In the genomic region with DNA sequence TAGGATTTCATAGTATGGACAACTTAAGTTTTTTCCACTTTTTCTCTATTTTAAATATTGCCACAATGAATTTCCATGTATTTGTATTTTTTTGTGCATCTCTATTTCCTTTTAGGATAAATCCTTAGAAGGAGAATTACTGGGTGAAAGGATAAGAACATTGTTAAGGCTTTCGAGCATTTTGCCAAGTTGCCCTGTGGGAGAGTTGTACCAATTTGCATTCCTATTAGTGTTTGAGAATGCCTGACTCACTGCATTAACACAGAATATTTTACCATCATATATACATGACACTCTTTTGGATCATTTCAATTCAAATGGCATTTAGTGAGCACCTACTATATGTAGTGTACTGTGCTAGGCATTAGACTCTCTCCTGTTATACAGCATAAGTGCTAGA, we compare ENCODE assay signal across 28 cellular contexts.
A peak's percentile ranks its signal among the peaks of the same experiment; 100 is the strongest.
DNase-seq lines count a peak whose midpoint lies in the region; ATAC-seq and TF ChIP-seq lines count a peak whose summit lies in the region.
"Had no signal": no experiment of that assay in that cellular context is flagged by ENCODE, and none has a peak within 500 bp of the region (broad histone marks: within the 10 kb centered on the region; RNA-seq: fewer than 3 reads in every experiment).

No MANE protein-coding gene starts in this region.

- H3K79me2 ChIP-seq in ACC112 (ENCODE audit: control insufficient read depth, insufficient read depth, low read length, unreplicated experiment), result no peaks in the 10 kb centered on the region

- POLR2A ChIA-PET in HEK293 (lab: Yijun Ruan, JAX), result no interaction called here

- H3K36me3 ChIP-seq in ACC112 (ENCODE audit: insufficient read depth, low read length) (no peaks in the 10 kb centered on the region), HEK293 (ENCODE audit: control insufficient read depth in 2 of 2, insufficient read depth in 1 of 2, low read length in 2 of 2) (no peaks in the 10 kb centered on the region), adipocyte (ENCODE audit: control insufficient read depth, insufficient read depth, low read length, severe bottlenecking) (no peaks in the 10 kb centered on the region)
- no peaks in the 10 kb centered on the region for H3K36me3 ChIP-seq in effector memory CD4-positive, alpha-beta T cell (ENCODE audit: control insufficient read depth, insufficient read depth, low read length)
- H3K36me3 ChIP-seq: left ventricle myocardium inferior, ovary, right atrium auricular region, SJCRH30, spleen, uterus had no signal

- H3K4me3 ChIP-seq in ACC112 (ENCODE audit: low read depth, low read length) (no peak overlapping the region), HEK293 (ENCODE audit: low read depth, low read length) (no peak overlapping the region), adipocyte (ENCODE audit: low read length) (no peak overlapping the region), fibroblast of mammary gland (ENCODE audit: control insufficient read depth, low read depth, low read length) (no peak overlapping the region)
- H3K4me3 ChIP-seq in effector memory CD4-positive, alpha-beta T cell (ENCODE audit: insufficient read depth, low read depth, low read length, poor library complexity, severe bottlenecking), result no peak overlapping the region
- H3K4me3 ChIP-seq: left ventricle myocardium inferior, ovary, right atrium auricular region, SJCRH30, spleen, uterus had no signal

- H3K27ac ChIP-seq in ACC112 (ENCODE audit: low read depth, low read length), result 0 out of 2 replicates have a peak overlapping the region, but pooled peaks have one; percentile 51
- no peak overlapping the region for H3K27ac ChIP-seq in HEK293 (ENCODE audit: extremely low read depth, low read depth, low read length)
- H3K27ac ChIP-seq in effector memory CD4-positive, alpha-beta T cell (ENCODE audit: insufficient read depth, low read length, poor library complexity, severe bottlenecking), result no peak overlapping the region
- H3K27ac ChIP-seq: left ventricle myocardium inferior, ovary, right atrium auricular region, spleen had no signal

- H3K27me3 ChIP-seq in ACC112 (ENCODE audit: insufficient read depth, low read length), result no peaks in the 10 kb centered on the region
- peaks cover 6% of the 10 kb centered on the region for H3K27me3 ChIP-seq in adipocyte (replicated peaks; ENCODE audit: control insufficient read depth, insufficient read depth, low read length)
- no peaks in the 10 kb centered on the region for H3K27me3 ChIP-seq in effector memory CD4-positive, alpha-beta T cell (replicated peaks; ENCODE audit: control insufficient read depth, insufficient read depth, low read length, poor library complexity, severe bottlenecking)
- H3K27me3 ChIP-seq: ovary, right atrium auricular region, SJCRH30, uterus had no signal

- ATAC-seq in HG02885 (IDR thresholded peaks at IDR 0.05; ENCODE audit: poor library complexity, unreplicated experiment), result no peak
- ATAC-seq: natural killer cell; stimulated activated memory B cell treated with anti-CD40 and anti-IgM and Interleukin-4, amounts not matched to agents 10 μg/mL and 1 μg/mL and 100 μg/mL, for 72 hours had no signal

- no peak overlapping the region for H3K9ac ChIP-seq in adipocyte (ENCODE audit: low read length)

- CTCF ChIA-PET in HEK293 (lab: Yijun Ruan, JAX), result interaction anchor here (1.0 kb wide), 1 partner anchor 119 kb away, joined by 3 read pairs; no protein-coding TSS in a partner anchor

- H3K9me3 ChIP-seq in HEK293 (ENCODE audit: control insufficient read depth, insufficient read depth, low read depth, low read length) (no peaks in the 10 kb centered on the region), adipocyte (ENCODE audit: control insufficient read depth, low read length) (peaks cover 8% of the 10 kb centered on the region)
- no peaks in the 10 kb centered on the region for H3K9me3 ChIP-seq in effector memory CD4-positive, alpha-beta T cell (ENCODE audit: control insufficient read depth, low read length)
- H3K9me3 ChIP-seq: ovary, right atrium auricular region, uterus had no signal

- peak; percentile 32 for DNase-seq in adipocyte (ENCODE audit: low read depth)
- DNase-seq in fibroblast of mammary gland (ENCODE audit: low read depth), result peak; percentile 52
- DNase-seq in DMS 273 treated with DMSO at 0.1 percent for 48 hours (lab: John Stamatoyannopoulos, UW), result no peak
- DNase-seq in activated CD4-positive, CD25-positive, alpha-beta regulatory T cell treated with anti-CD3 and anti-CD28 coated beads, Interleukin-2, amount 50 U/mL, for 72 hours, result no peak
- DNase-seq in effector memory CD4-positive, alpha-beta T cell, result no peak
- DNase-seq: activated CD4-positive, alpha-beta T cell treated with anti-CD3 and anti-CD28 coated beads for 4 hours; activated naive CD4-positive, alpha-beta T cell; activated T-cell treated with anti-CD3 and anti-CD28 coated beads, Interleukin-2, amount 50 U/mL, for 24 hours; amniotic stem cell; COR-L47; DMS79 treated with DMSO at 0.1 percent for 48 hours; hippocampal formation; immature natural killer cell; left ventricle myocardium inferior; natural killer cell; NCI-H1694 treated with DMSO at 0.1 percent for 48 hours; NCI-H526; ovary; spleen; stimulated activated CD4-positive, alpha-beta T cell treated with anti-CD3 and anti-CD28 coated beads, Interleukin-2, amount 100 ng/mL, for 48 hours; T-helper 1 cell; uterus had no signal

- TF ChIP-seq CTCF in HEK293 (tag by site-specific recombination; IDR thresholded peaks at IDR 0.05), result no peak
- TF ChIP-seq CTCF in fibroblast of mammary gland (conservative IDR thresholded peaks at IDR 0.05; ENCODE audit: control insufficient read depth, insufficient read depth, low read depth, low read length), result no peak

- no peak overlapping the region for H2AFZ ChIP-seq in ACC112 (ENCODE audit: low read length, unreplicated experiment)

- peaks cover 45% of the 10 kb centered on the region for H3K4me1 ChIP-seq in ACC112 (ENCODE audit: control insufficient read depth, insufficient read depth, low read length, unreplicated experiment)
- no peaks in the 10 kb centered on the region for H3K4me1 ChIP-seq in HEK293 (ENCODE audit: control insufficient read depth, insufficient read depth, low read length)
- peaks cover 41% of the 10 kb centered on the region for H3K4me1 ChIP-seq in adipocyte (ENCODE audit: control insufficient read depth, insufficient read depth, low read length)
- no peaks in the 10 kb centered on the region for H3K4me1 ChIP-seq in effector memory CD4-positive, alpha-beta T cell (ENCODE audit: control insufficient read depth, insufficient read depth, low read length, poor library complexity, severe bottlenecking)
- H3K4me1 ChIP-seq: right atrium auricular region, spleen, uterus had no signal

TF ChIP-seq in HEK293, 187 proteins besides CTCF, POLR2A, EP300 and RAD21:
- TF ChIP-seq, protein P1, sequence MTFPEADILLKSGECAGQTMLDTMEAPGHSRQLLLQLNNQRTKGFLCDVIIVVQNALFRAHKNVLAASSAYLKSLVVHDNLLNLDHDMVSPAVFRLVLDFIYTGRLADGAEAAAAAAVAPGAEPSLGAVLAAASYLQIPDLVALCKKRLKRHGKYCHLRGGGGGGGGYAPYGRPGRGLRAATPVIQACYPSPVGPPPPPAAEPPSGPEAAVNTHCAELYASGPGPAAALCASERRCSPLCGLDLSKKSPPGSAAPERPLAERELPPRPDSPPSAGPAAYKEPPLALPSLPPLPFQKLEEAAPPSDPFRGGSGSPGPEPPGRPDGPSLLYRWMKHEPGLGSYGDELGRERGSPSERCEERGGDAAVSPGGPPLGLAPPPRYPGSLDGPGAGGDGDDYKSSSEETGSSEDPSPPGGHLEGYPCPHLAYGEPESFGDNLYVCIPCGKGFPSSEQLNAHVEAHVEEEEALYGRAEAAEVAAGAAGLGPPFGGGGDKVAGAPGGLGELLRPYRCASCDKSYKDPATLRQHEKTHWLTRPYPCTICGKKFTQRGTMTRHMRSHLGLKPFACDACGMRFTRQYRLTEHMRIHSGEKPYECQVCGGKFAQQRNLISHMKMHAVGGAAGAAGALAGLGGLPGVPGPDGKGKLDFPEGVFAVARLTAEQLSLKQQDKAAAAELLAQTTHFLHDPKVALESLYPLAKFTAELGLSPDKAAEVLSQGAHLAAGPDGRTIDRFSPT (tag by site-specific recombination; IDR thresholded peaks at IDR 0.05), result no peak
- TF ChIP-seq ZNF664 (tag by site-specific recombination; IDR thresholded peaks at IDR 0.05), result peak; percentile 83
TF ChIP-seq in HEK293: peak in this region for 1.

Comparison
In these comparisons a context has a peak if more than half of its experiments do, and no peak if none do; other contexts are left out.
1. DNase-seq: peak in adipocyte (single experiment) and fibroblast of mammary gland (single experiment); none in DMS 273 treated with DMSO at 0.1 percent for 48 hours (single experiment), activated CD4-positive, CD25-positive, alpha-beta regulatory T cell treated with anti-CD3 and anti-CD28 coated beads, Interleukin-2, amount 50 U/mL, for 72 hours (single experiment) and effector memory CD4-positive, alpha-beta T cell (0 of 3).